13 cellular contexts compared by ENCODE assay signal in the genomic region with DNA sequence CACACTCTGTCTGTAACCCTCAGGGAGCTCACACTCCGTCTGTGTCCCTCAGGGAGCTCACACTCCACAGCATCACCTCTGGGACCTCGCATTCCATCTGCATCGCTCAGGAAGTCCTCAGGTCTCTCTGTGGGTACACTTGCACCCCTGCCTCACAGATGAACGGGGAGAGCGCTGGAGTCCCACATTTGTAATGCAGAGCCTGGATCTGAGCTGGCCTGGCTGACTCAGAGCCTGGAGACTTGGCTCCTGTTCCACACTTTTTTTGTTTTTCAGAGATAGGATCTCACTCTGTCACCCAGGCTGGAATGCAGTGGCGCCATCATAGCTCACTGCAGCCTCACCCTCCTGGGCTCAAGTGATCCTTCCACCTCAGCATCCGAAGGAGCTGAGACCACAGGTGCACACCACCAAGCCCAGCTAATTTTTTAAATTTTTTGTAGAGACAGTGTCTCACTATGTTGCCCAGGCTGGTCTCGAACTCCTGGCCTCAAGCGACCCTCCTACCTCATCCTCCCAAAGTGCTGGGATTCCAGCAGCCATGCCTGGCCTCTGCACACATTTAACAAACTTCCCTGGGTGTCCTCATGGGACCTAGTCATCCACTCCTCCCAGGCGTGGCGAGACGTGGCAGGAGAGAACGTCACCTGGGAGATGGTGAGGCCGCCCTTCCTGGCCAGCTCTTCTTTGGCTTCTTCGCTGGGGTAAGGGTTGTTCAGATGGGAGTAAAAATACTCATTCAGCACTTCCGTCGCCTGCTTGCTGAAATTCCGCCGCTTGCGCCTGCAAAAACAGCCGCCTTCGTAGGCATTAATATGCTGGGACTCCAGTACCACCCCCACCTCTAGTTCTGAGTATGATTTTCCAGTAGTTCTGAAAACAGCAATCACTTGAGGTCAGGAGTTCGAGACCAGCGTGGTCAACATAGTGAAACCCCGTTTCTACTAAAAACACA. TPM values are rescaled to one million over a fixed set of nuclear protein-coding genes. Genes with fewer than 3 reads are reported as not detected.
DNase-seq lines count a peak whose midpoint lies in the region; ATAC-seq, FAIRE-seq and TF ChIP-seq lines count a peak whose summit lies in the region.
"Had no signal": no experiment of that assay in that cellular context is flagged by ENCODE, and none has a peak within 500 bp of the region (broad histone marks: within the 10 kb centered on the region; RNA-seq: fewer than 3 reads in every experiment).

No MANE protein-coding gene starts in this region.

- ATAC-seq in HG03432 (IDR thresholded peaks at IDR 0.05; ENCODE audit: unreplicated experiment): no peak

- peak; percentile 83 for FAIRE-seq in bronchial epithelial cell (lab: Jason Lieb, UNC)
- FAIRE-seq in GM12892 (lab: Jason Lieb, UNC): no peak

- H3K4me3 ChIP-seq in bronchial epithelial cell (ENCODE audit: low read depth, low read length) (no peak overlapping the region), left ventricle myocardium inferior (no peak overlapping the region)
- H3K4me3 ChIP-seq: ovary had no signal

- H3K27me3 ChIP-seq in bronchial epithelial cell (ENCODE audit: control insufficient read depth, insufficient read depth, low read length) (no peaks in the 10 kb centered on the region), left ventricle myocardium inferior (ENCODE audit: low read depth) (no peaks in the 10 kb centered on the region)
- H3K27me3 ChIP-seq: ovary had no signal

- TF ChIP-seq CTCF in bronchial epithelial cell (IDR thresholded peaks at IDR 0.05; ENCODE audit: insufficient read depth, low read length, severe bottlenecking): no peak
- TF ChIP-seq CTCF in left ventricle myocardium inferior (IDR thresholded peaks at IDR 0.05; ENCODE audit: borderline replicate concordance): no peak

- H3K9me3 ChIP-seq in left ventricle myocardium inferior (replicated peaks): no peaks in the 10 kb centered on the region
- H3K9me3 ChIP-seq: ovary had no signal

- no peak overlapping the region for H3K27ac ChIP-seq in left ventricle myocardium inferior (replicated peaks)
- H3K27ac ChIP-seq: ovary had no signal

- DNase-seq in A172 (ENCODE audit: low spot score) (peak; percentile 45), HS-5 (ENCODE audit: low read depth) (peak; percentile 24), bronchial epithelial cell (ENCODE audit: low read depth) (peak; percentile 3), GM12892 (ENCODE audit: insufficient read length) (no peak), left ventricle myocardium inferior (no peak)
- DNase-seq: AML-193; DMS79; effector CD8-positive, alpha-beta T cell; hypothalamus; NCI-H2171 treated with DMSO at 0.1 percent for 48 hours; ovary; SW 1271 had no signal

- H3K4me1 ChIP-seq in left ventricle myocardium inferior: no peaks in the 10 kb centered on the region

- TF ChIP-seq POLR2A in GM12892 (IDR thresholded peaks at IDR 0.05; ENCODE audit: low read depth, low read length): no peak

- H3K36me3 ChIP-seq in bronchial epithelial cell (ENCODE audit: control insufficient read depth, insufficient read depth, low read length) (no peaks in the 10 kb centered on the region), left ventricle myocardium inferior (no peaks in the 10 kb centered on the region)
- H3K36me3 ChIP-seq: ovary had no signal

- intact Hi-C loops in left ventricle myocardium inferior (cut with micrococcal nuclease): no loop called here

RNA-seq across cellular contexts. Expression of a gene that starts 31.0 kb away (rescaled TPM):
- total RNA-seq in A172 (2014; rRNA removed; shearing (Covaris generic)): 0.02 and 0.05 TPM in 2 replicates
- total RNA-seq in bronchial epithelial cell: under 0.01 and 0.13 TPM in 2 replicates
- 0.08 TPM for polyA plus RNA-seq in GM12892 (2012; ENCODE audit: missing spikeins)
- 0.08 TPM for total RNA-seq in left ventricle myocardium inferior

RNA-seq across cellular contexts. Expression of a gene that starts 40.4 kb away (rescaled TPM):
- 0.62 and 1.1 TPM in 2 replicates for total RNA-seq in A172 (2014; rRNA removed; shearing (Covaris generic))
- 0.38 and 0.79 TPM in 2 replicates for total RNA-seq in bronchial epithelial cell
- polyA plus RNA-seq in GM12892 (2012; ENCODE audit: missing spikeins): 5.1 TPM
- total RNA-seq in left ventricle myocardium inferior: 7.8 TPM

RNA-seq across cellular contexts. Expression of a gene that starts 49.4 kb away (rescaled TPM):
- 3.6 and 3.9 TPM in 2 replicates for total RNA-seq in A172 (2014; rRNA removed; shearing (Covaris generic))
- total RNA-seq in bronchial epithelial cell: 0.53 and 0.64 TPM in 2 replicates
- polyA plus RNA-seq in GM12892 (2012; ENCODE audit: missing spikeins): 11.2 TPM
- not detected for total RNA-seq in left ventricle myocardium inferior

RNA-seq across cellular contexts. Expression of a gene that starts 53.1 kb away (rescaled TPM):
- total RNA-seq in A172 (2014; rRNA removed; shearing (Covaris generic)): 43.2 and 101 TPM in 2 replicates
- 182 and 374 TPM in 2 replicates for total RNA-seq in bronchial epithelial cell
- 311 TPM for polyA plus RNA-seq in GM12892 (2012; ENCODE audit: missing spikeins)
- total RNA-seq in left ventricle myocardium inferior: 1,029 TPM

RNA-seq across cellular contexts. Expression of a gene that starts 53.7 kb away (rescaled TPM):
- total RNA-seq in A172 (2014; rRNA removed; shearing (Covaris generic)): 0.26 and 0.88 TPM in 2 replicates
- total RNA-seq in bronchial epithelial cell: 3.2 and 4.9 TPM in 2 replicates
- 0.45 TPM for polyA plus RNA-seq in GM12892 (2012; ENCODE audit: missing spikeins)
- 0.77 TPM for total RNA-seq in left ventricle myocardium inferior

Comparison
In these comparisons a context has a peak if more than half of its experiments do, and no peak if none do; other contexts are left out.
1. DNase-seq: peak in A172 (single experiment), HS-5 (single experiment) and bronchial epithelial cell (single experiment); none in GM12892 (single experiment) and left ventricle myocardium inferior (single experiment).